8 cellular contexts compared by ENCODE assay signal in the genomic region with DNA sequence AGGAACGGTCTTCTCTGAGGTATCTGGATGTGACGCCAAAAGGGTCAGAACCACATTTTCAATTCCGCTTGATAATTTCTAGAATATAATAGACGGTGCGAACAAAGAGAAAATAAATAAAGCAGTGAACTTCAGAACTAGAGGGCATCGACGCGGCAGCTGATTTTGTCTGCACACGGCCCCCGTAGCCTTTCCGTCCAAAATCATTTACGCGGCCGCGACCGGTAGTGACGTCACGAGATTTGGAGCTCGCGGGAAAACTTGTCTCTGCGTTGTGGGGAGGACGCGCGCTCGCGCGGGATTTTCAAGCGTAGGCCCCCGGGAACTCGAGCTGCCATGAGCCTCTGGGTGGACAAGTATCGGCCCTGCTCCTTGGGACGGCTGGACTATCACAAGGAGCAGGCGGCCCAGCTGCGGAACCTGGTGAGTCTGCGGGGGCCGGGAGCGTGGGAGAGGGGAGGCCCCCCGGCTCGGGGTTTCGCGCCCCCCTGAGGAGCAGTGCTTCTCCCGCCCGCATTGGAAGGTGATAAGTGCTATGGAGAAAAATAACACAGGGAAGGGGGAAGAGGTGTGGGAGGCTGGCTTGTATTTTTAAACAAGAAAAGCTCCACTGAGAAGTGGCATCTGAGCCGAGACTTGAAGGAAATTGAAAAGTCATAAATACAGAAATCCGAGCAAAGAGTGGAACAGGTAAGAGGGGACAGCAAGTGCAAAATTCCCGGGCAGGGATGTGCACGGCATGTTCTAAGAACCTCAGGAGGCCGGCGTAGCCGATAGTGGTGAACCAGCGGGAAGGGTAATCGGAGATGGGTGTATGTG. TPM values are rescaled to one million over a fixed set of nuclear protein-coding genes. Genes with fewer than 3 reads are reported as not detected.
DNase-seq lines count a peak whose midpoint lies in the region; ATAC-seq and TF ChIP-seq lines count a peak whose summit lies in the region.

A gene with protein sequence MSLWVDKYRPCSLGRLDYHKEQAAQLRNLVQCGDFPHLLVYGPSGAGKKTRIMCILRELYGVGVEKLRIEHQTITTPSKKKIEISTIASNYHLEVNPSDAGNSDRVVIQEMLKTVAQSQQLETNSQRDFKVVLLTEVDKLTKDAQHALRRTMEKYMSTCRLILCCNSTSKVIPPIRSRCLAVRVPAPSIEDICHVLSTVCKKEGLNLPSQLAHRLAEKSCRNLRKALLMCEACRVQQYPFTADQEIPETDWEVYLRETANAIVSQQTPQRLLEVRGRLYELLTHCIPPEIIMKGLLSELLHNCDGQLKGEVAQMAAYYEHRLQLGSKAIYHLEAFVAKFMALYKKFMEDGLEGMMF (plus strand): TSS at position 307 of the 819 bp plus-strand sequence. CDS start 30 bp downstream, at position 337.

- POLR2A ChIA-PET in naive thymus-derived CD4-positive, alpha-beta T cell (lab: Charles Lee) = interaction anchor here (1.1 to 1.2 kb wide), 3 partner anchors 15 to 275 kb away, joined by 3 to 6 read pairs (median 3); no protein-coding TSS in a partner anchor

- H3K4me3 ChIP-seq in DND-41 (ENCODE audit: low read depth in 1 of 2, low read length in 2 of 2) (peak within 1 kb of the TSS; percentile 72 to 92), GM23248 (peak within 1 kb of the TSS; percentile 90)
- peak within 1 kb of the TSS; percentile 84 for H3K4me3 ChIP-seq in naive thymus-derived CD4-positive, alpha-beta T cell (ENCODE audit: low read length)

- H3K36me3 ChIP-seq in DND-41 (ENCODE audit: insufficient read depth, low read length) (peaks cover 14% of the 10 kb centered on the region), GM23248 (ENCODE audit: low read depth) (no peaks in the 10 kb centered on the region)
- H3K36me3 ChIP-seq in naive thymus-derived CD4-positive, alpha-beta T cell (ENCODE audit: control insufficient read depth in 2 of 3, insufficient read depth in 3 of 3, low read length in 3 of 3) = peaks cover 0 to 7% (median 0%) of the 10 kb centered on the region in 3 experiments

- no peaks in the 10 kb centered on the region for H3F3A ChIP-seq in GM23248 (ENCODE audit: insufficient read depth)

- H3K27me3 Mint-ChIP-seq in naive thymus-derived CD4-positive, alpha-beta T cell = peaks cover 0 to 7% (median 0%) of the 10 kb centered on the region in 5 donors
- H3K27me3 Mint-ChIP-seq in stimulated activated naive B cell treated with anti-CD40 and anti-IgM and Interleukin-4, amounts not matched to agents 10 μg/mL and 1 μg/mL and 100 μg/mL, for 72 hours = no peaks in the 10 kb centered on the region

- in situ Hi-C loops in GM23248 (cut with MboI) = loop anchor here (25.0 kb wide), 1 partner anchor 1344 kb away; no protein-coding TSS in a partner anchor

- no peaks in the 10 kb centered on the region for H3K27me3 ChIP-seq in DND-41 (ENCODE audit: insufficient read depth, low read length, poor library complexity)
- no peaks in the 10 kb centered on the region for H3K27me3 ChIP-seq in GM23248 (replicated peaks; ENCODE audit: insufficient read depth)
- H3K27me3 ChIP-seq in naive thymus-derived CD4-positive, alpha-beta T cell (ENCODE audit: control insufficient read depth in 2 of 2, insufficient read depth in 2 of 2, low read length in 2 of 2) = no peaks in the 10 kb centered on the region

- H3K9me3 ChIP-seq in DND-41 (ENCODE audit: insufficient read depth, low read length, severe bottlenecking) (no peaks in the 10 kb centered on the region), GM23248 (ENCODE audit: low read depth) (no peaks in the 10 kb centered on the region)
- H3K9me3 ChIP-seq in naive thymus-derived CD4-positive, alpha-beta T cell (ENCODE audit: control insufficient read depth in 2 of 3, low read length in 3 of 3) = no peaks in the 10 kb centered on the region

- H3K36me3 Mint-ChIP-seq in naive thymus-derived CD4-positive, alpha-beta T cell = peaks cover 0 to 17% (median 8%) of the 10 kb centered on the region in 5 donors
- H3K36me3 Mint-ChIP-seq in stimulated activated naive B cell treated with anti-CD40 and anti-IgM and Interleukin-4, amounts not matched to agents 10 μg/mL and 1 μg/mL and 100 μg/mL, for 72 hours = peaks cover 16 to 26% of the 10 kb centered on the region in 2 donors

- peak within 1 kb of the TSS; percentile 69 for H3K4me2 ChIP-seq in DND-41 (ENCODE audit: insufficient read depth, low read length)
- peak within 1 kb of the TSS; percentile 97 for H3K4me2 ChIP-seq in GM23248 (ENCODE audit: unreplicated experiment)

- peak within 1 kb of the TSS; percentile 86 to 100 (median 96) for H3K4me3 Mint-ChIP-seq in naive thymus-derived CD4-positive, alpha-beta T cell
- H3K4me3 Mint-ChIP-seq in stimulated activated naive B cell treated with anti-CD40 and anti-IgM and Interleukin-4, amounts not matched to agents 10 μg/mL and 1 μg/mL and 100 μg/mL, for 72 hours = peak within 1 kb of the TSS; percentile 97 to 98

- intact Hi-C loops in naive thymus-derived CD4-positive, alpha-beta T cell (cut with micrococcal nuclease) = loop anchor here (1.0 to 10.0 kb wide), 18 partner anchors 31 to 1503 kb away; a partner anchor contains a TSS

- TF ChIP-seq CTCF in DND-41 (IDR thresholded peaks at IDR 0.05; ENCODE audit: borderline replicate concordance, extremely low read depth, low read length, poor library complexity, severe bottlenecking) = no peak

- DNase-seq in DND-41 = peak; percentile 86
- peak; percentile 98 for DNase-seq in GM23248
- DNase-seq in LHCN-M2 (ENCODE audit: low read depth) = peak; percentile 95
- DNase-seq in RPMI8226 = peak; percentile 93
- DNase-seq in activated T-helper 1 cell treated with anti-CD3 and anti-CD28 coated beads, Interleukin-2, amount 50 U/mL, for 16 hours (ENCODE audit: low read depth in 1 of 2, low spot score in 1 of 2) = peak; percentile 79 to 80
- peak; percentile 95 for DNase-seq in fibroblast of gingiva (ENCODE audit: low read depth)
- DNase-seq in naive thymus-derived CD4-positive, alpha-beta T cell = peak; percentile 78 to 89 (median 87)
- DNase-seq in stimulated activated naive B cell treated with anti-CD40 and anti-IgM and Interleukin-4, amounts not matched to agents 10 μg/mL and 1 μg/mL and 100 μg/mL, for 72 hours = peak; percentile 90

- H2AFZ ChIP-seq in DND-41 (ENCODE audit: low read depth, low read length) (peak within 1 kb of the TSS; percentile 86), GM23248 (peak within 1 kb of the TSS; percentile 100)

- WGBS in GM23248 (ENCODE audit: low coverage in 1 of 2, low lambda C conversion rate in 2 of 2, missing lambda C conversion rate in 2 of 2), 2 experiments = 0 to 2% methylated on average over 51 to 52 of the region's 52 CpGs

- H3K27ac ChIP-seq in DND-41 (ENCODE audit: low read length) (peak within 1 kb of the TSS; percentile 78), GM23248 (peak within 1 kb of the TSS; percentile 76)
- H3K27ac ChIP-seq in naive thymus-derived CD4-positive, alpha-beta T cell (ENCODE audit: low read depth, low read length) = peak within 1 kb of the TSS; percentile 70

- H3K27ac Mint-ChIP-seq in naive thymus-derived CD4-positive, alpha-beta T cell = peak within 1 kb of the TSS; percentile 89 to 98 (median 95)
- peak within 1 kb of the TSS; percentile 98 for H3K27ac Mint-ChIP-seq in stimulated activated naive B cell treated with anti-CD40 and anti-IgM and Interleukin-4, amounts not matched to agents 10 μg/mL and 1 μg/mL and 100 μg/mL, for 72 hours

- H3K9ac ChIP-seq in DND-41 (ENCODE audit: low read depth, low read length) (peak within 1 kb of the TSS; percentile 67), GM23248 (peak within 1 kb of the TSS; percentile 89)

- H3K9me2 ChIP-seq in GM23248 (ENCODE audit: insufficient read depth) = no peaks in the 10 kb centered on the region

- H3K4me1 ChIP-seq in DND-41 (ENCODE audit: insufficient read depth, low read length) (peaks cover 23% of the 10 kb centered on the region), GM23248 (ENCODE audit: insufficient read depth) (0 out of 2 replicates have a peak, but pooled peaks cover 3% of the 10 kb centered on the region)
- H3K4me1 ChIP-seq in naive thymus-derived CD4-positive, alpha-beta T cell (ENCODE audit: control insufficient read depth in 2 of 2, insufficient read depth in 2 of 2, low read length in 2 of 2) = peaks cover 0 to 8% of the 10 kb centered on the region in 2 donors

- CTCF ChIA-PET in naive thymus-derived CD4-positive, alpha-beta T cell (lab: Charles Lee) = interaction anchor here (0.6 to 0.8 kb wide), 2 partner anchors 11 to 275 kb away, joined by 3 to 4 read pairs; no protein-coding TSS in a partner anchor

- peaks cover 14 to 44% (median 25%) of the 10 kb centered on the region in 7 donors for H3K4me1 Mint-ChIP-seq in naive thymus-derived CD4-positive, alpha-beta T cell
- H3K4me1 Mint-ChIP-seq in stimulated activated naive B cell treated with anti-CD40 and anti-IgM and Interleukin-4, amounts not matched to agents 10 μg/mL and 1 μg/mL and 100 μg/mL, for 72 hours = peaks cover 7 to 13% of the 10 kb centered on the region in 2 donors

- ATAC-seq in DND-41 (ENCODE audit: insufficient read depth, low read depth) = peak; percentile 93
- ATAC-seq in naive thymus-derived CD4-positive, alpha-beta T cell = peak; percentile 95
- ATAC-seq in stimulated activated naive B cell treated with anti-CD40 and anti-IgM and Interleukin-4, amounts not matched to agents 10 μg/mL and 1 μg/mL and 100 μg/mL, for 72 hours (replicated peaks) = peak; percentile 99

- H3K79me2 ChIP-seq in DND-41 (ENCODE audit: insufficient read depth, low read length) (peaks cover 49% of the 10 kb centered on the region), GM23248 (ENCODE audit: insufficient read depth) (peaks cover 18% of the 10 kb centered on the region)

- H3K9me3 Mint-ChIP-seq in naive thymus-derived CD4-positive, alpha-beta T cell = peaks cover 0 to 3% (median 0%) of the 10 kb centered on the region in 11 donors
- H3K9me3 Mint-ChIP-seq in stimulated activated naive B cell treated with anti-CD40 and anti-IgM and Interleukin-4, amounts not matched to agents 10 μg/mL and 1 μg/mL and 100 μg/mL, for 72 hours = no peaks in the 10 kb centered on the region

- peaks cover 7% of the 10 kb centered on the region; the same call in 1 of the 2 replicates for H4K20me1 ChIP-seq in DND-41 (ENCODE audit: insufficient read depth, low read length)
- no peaks in the 10 kb centered on the region for H4K20me1 ChIP-seq in GM23248 (ENCODE audit: insufficient read depth)

RNA-seq across cellular contexts. Expression of the gene that starts here (rescaled TPM):
- total RNA-seq in GM23248 (2014; rRNA removed; shearing (Covaris generic)) = 12.6 and 17.7 TPM in 2 replicates
- 11.5 and 13.1 TPM in 2 replicates for polyA plus RNA-seq in GM23248 (2016; fragmentation: Nextera tagmentation; extraction: Ambion mirVana)
- 46.8 and 51.2 TPM in 2 replicates for total RNA-seq in LHCN-M2 (2014; rRNA removed)
- 8.5 TPM for polyA plus RNA-seq in LHCN-M2 (2012)
- total RNA-seq in naive thymus-derived CD4-positive, alpha-beta T cell = 10 to 100 TPM in 1 of 5 experiments, 1 to 10 TPM in 4; 4.5 to 29.9 (median 7.1) TPM
- polyA plus RNA-seq in naive thymus-derived CD4-positive, alpha-beta T cell = 1 to 10 TPM; 5.4 to 5.6 TPM

Comparison
In these comparisons a context has a peak if more than half of its experiments do, and no peak if none do; other contexts are left out.
1. Peak in every context shown above with its lines: DNase-seq, ATAC-seq, H3K4me3 ChIP-seq and H3K27ac ChIP-seq.